8 cellular contexts compared by ENCODE assay signal in genomic region chr22:11369612-11370307, GRCh38.
DNase-seq lines count a peak whose midpoint lies in the region; ATAC-seq and TF ChIP-seq lines count a peak whose summit lies in the region.
"Not testable (repeated sequence)": the region's sequence is repeated elsewhere in the genome, so short reads cannot be mapped to it uniquely, and the experiment has no call there.

No MANE protein-coding gene starts in this region.

- not testable (repeated sequence) for H3K36me3 Mint-ChIP-seq in central memory CD8-positive, alpha-beta T cell (ENCODE audit: insufficient read depth)

- 27% methylated on average over 2 of the region's 2 CpGs for WGBS in SK-N-SH (ENCODE audit: low lambda C conversion rate)
- WGBS in body of pancreas, 2 donors = 37 to 54% methylated on average over 1 to 2 of the region's 2 CpGs
- 58 to 72% methylated on average over 1 of the region's 2 CpGs for WGBS in gastroesophageal sphincter (ENCODE audit: low coverage in 1 of 2), 2 donors
- 56 to 70% methylated on average over 1 to 2 of the region's 2 CpGs for WGBS in upper lobe of left lung, 2 donors

- not testable (repeated sequence) for H3K36me3 ChIP-seq in SK-N-SH (replicated peaks in 1 of 2; ENCODE audit: control insufficient read depth in 1 of 2, insufficient read depth in 2 of 2, low read length in 1 of 2); body of pancreas (replicated peaks in 1 of 2; ENCODE audit: insufficient read depth in 1 of 2, low read depth in 2 of 2); gastroesophageal sphincter; thoracic aorta; upper lobe of left lung

- not testable (repeated sequence) for H3K4me1 ChIP-seq in SK-N-SH (ENCODE audit: control insufficient read depth in 1 of 2, insufficient read depth in 2 of 2, low read depth in 1 of 2, low read length in 1 of 2); body of pancreas; gastroesophageal sphincter; thoracic aorta (ENCODE audit: control insufficient read depth in 1 of 2, low read depth in 2 of 2); upper lobe of left lung

- H3K9ac ChIP-seq in SK-N-SH = not testable (repeated sequence)

- TF ChIP-seq EP300 in SK-N-SH (IDR thresholded peaks at IDR 0.05; ENCODE audit: borderline replicate concordance in 1 of 2, low read depth in 1 of 2, low read length in 1 of 2); gastroesophageal sphincter (IDR thresholded peaks at IDR 0.05); upper lobe of left lung (IDR thresholded peaks at IDR 0.05): not testable (repeated sequence)

- H3K4me1 Mint-ChIP-seq in central memory CD8-positive, alpha-beta T cell = not testable (repeated sequence)

- POLR2A ChIA-PET in SK-N-SH (lab: Yijun Ruan, JAX) = not testable (repeated sequence)

- H3K79me2 ChIP-seq in SK-N-SH (ENCODE audit: insufficient read depth) = not testable (repeated sequence)

- TF ChIP-seq CTCF in SK-N-SH (IDR thresholded peaks at IDR 0.05); body of pancreas (IDR thresholded peaks at IDR 0.05); gastroesophageal sphincter (IDR thresholded peaks at IDR 0.05); omental fat pad (IDR thresholded peaks at IDR 0.05); thoracic aorta (IDR thresholded peaks at IDR 0.05); upper lobe of left lung (IDR thresholded peaks at IDR 0.05): not testable (repeated sequence)

- not testable (repeated sequence) for H3K4me2 ChIP-seq in SK-N-SH

- CTCF ChIA-PET in SK-N-SH (lab: Yijun Ruan, JAX) = not testable (repeated sequence)

- not testable (repeated sequence) for TF ChIP-seq RAD21 in SK-N-SH (IDR thresholded peaks at IDR 0.05; ENCODE audit: low read length)

- not testable (repeated sequence) for H4K20me1 ChIP-seq in SK-N-SH (ENCODE audit: insufficient read depth)

- not testable (repeated sequence) for H3K27me3 Mint-ChIP-seq in central memory CD8-positive, alpha-beta T cell

- H3K4me3 ChIP-seq in SK-N-SH (ENCODE audit: low read depth in 2 of 2, low read length in 1 of 2); body of pancreas; gastroesophageal sphincter; thoracic aorta; upper lobe of left lung: not testable (repeated sequence)

- not testable (repeated sequence) for H3F3A ChIP-seq in SK-N-SH (replicated peaks; ENCODE audit: insufficient read depth)

- not testable (repeated sequence) for H3K9me2 ChIP-seq in SK-N-SH

- ATAC-seq in GM18873 (IDR thresholded peaks at IDR 0.05; ENCODE audit: low FRiP score, unreplicated experiment) = peak; percentile 39
- ATAC-seq in body of pancreas = peak; percentile 47
- peak; percentile 49 for ATAC-seq in central memory CD8-positive, alpha-beta T cell (replicated peaks; ENCODE audit: extremely low read depth, poor library complexity, severe bottlenecking)
- peak; percentile 71 for ATAC-seq in gastroesophageal sphincter
- ATAC-seq in omental fat pad (ENCODE audit: low FRiP score) = peak; percentile 87
- peak; percentile 74 for ATAC-seq in thoracic aorta (ENCODE audit: insufficient number of reproducible peaks, low FRiP score, low read depth)
- peak; percentile 61 to 74 for ATAC-seq in upper lobe of left lung (ENCODE audit: low FRiP score in 2 of 2)

- H3K4me3 Mint-ChIP-seq in central memory CD8-positive, alpha-beta T cell = not testable (repeated sequence)

- H3K9me3 Mint-ChIP-seq in central memory CD8-positive, alpha-beta T cell = peaks cover 38% of the 10 kb centered on the region

- intact Hi-C loops in body of pancreas (cut with DNase I) = not testable (repeated sequence)

- DNase-seq in SK-N-SH; body of pancreas; central memory CD8-positive, alpha-beta T cell (ENCODE audit: low spot score in 2 of 2); omental fat pad (ENCODE audit: low spot score); thoracic aorta (ENCODE audit: low spot score); upper lobe of left lung: not testable (repeated sequence)

- H3K27ac Mint-ChIP-seq in central memory CD8-positive, alpha-beta T cell (ENCODE audit: low read depth) = not testable (repeated sequence)

- not testable (repeated sequence) for H3K27me3 ChIP-seq in SK-N-SH (ENCODE audit: insufficient read depth); body of pancreas; gastroesophageal sphincter; thoracic aorta (replicated peaks; ENCODE audit: insufficient read depth); upper lobe of left lung

- H2AFZ ChIP-seq in SK-N-SH (ENCODE audit: low read depth) = not testable (repeated sequence)

- not testable (repeated sequence) for H3K27ac ChIP-seq in SK-N-SH (ENCODE audit: low read depth in 2 of 2, low read length in 1 of 2); body of pancreas; gastroesophageal sphincter; thoracic aorta; upper lobe of left lung

- not testable (repeated sequence) for TF ChIP-seq POLR2A in body of pancreas (IDR thresholded peaks at IDR 0.05); gastroesophageal sphincter (IDR thresholded peaks at IDR 0.05); upper lobe of left lung (IDR thresholded peaks at IDR 0.05)

- H3K9me3 ChIP-seq in SK-N-SH, body of pancreas, gastroesophageal sphincter, thoracic aorta: not testable (repeated sequence)
- peaks cover 0 to 16% (median 0%) of the 10 kb centered on the region in 4 donors for H3K9me3 ChIP-seq in upper lobe of left lung

TF ChIP-seq in SK-N-SH, 30 proteins besides CTCF, POLR2A, EP300 and RAD21:
- 0 out of 2 replicates have a peak, but pooled peaks have one; percentile 62 for TF ChIP-seq EZH2phosphoT487 (IDR thresholded peaks at IDR 0.05; ENCODE audit: borderline replicate concordance, low read depth)
